Comparison of ENCODE assay signal across 1 cellular context in the genomic region with DNA sequence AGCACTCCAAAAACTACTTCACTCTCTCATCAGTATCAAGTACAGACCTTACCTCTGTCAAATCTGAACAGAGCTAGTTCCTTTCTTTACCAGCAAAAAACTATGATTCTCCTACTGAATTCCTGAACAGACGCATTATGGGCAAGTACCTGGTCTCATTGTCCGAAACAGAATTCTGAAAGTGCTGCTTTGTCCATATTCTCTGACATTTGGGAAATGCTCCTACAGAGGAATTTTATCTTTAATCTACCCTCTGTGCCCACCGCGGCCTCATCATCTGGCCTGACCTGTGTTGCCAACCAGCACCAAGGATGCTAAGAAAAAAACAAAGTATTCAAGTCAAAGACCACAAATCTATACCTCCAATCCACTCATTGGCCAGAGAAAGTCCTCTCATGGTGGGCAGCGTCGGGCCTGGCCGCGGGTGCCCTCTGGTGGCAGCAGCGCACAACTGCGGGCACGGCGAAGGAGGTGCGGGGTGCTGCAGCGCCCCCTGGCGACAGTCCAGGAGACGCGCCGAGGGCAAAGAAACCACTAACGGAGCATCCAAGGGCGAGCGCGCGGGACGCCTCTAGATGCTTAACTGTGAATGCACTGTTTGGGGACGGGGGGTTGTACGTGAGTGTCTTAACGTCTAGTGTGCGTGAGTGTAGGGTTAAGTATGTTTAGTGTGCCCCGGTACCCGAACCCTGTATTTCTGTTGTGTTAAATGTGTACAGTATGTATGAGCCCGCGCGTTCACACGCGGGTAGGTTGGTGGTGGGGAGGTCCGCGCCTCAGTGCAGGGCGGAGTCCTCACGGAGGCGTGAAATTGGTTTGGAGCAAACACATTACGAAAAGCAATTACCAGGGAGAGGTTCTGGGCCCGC.
TF ChIP-seq lines count a peak whose summit lies in the region.

No MANE protein-coding gene starts in this region.

TF ChIP-seq in K562, 482 proteins besides CTCF, POLR2A, EP300 and RAD21 (continued from another document and continues in another):
- TF ChIP-seq, protein P1, sequence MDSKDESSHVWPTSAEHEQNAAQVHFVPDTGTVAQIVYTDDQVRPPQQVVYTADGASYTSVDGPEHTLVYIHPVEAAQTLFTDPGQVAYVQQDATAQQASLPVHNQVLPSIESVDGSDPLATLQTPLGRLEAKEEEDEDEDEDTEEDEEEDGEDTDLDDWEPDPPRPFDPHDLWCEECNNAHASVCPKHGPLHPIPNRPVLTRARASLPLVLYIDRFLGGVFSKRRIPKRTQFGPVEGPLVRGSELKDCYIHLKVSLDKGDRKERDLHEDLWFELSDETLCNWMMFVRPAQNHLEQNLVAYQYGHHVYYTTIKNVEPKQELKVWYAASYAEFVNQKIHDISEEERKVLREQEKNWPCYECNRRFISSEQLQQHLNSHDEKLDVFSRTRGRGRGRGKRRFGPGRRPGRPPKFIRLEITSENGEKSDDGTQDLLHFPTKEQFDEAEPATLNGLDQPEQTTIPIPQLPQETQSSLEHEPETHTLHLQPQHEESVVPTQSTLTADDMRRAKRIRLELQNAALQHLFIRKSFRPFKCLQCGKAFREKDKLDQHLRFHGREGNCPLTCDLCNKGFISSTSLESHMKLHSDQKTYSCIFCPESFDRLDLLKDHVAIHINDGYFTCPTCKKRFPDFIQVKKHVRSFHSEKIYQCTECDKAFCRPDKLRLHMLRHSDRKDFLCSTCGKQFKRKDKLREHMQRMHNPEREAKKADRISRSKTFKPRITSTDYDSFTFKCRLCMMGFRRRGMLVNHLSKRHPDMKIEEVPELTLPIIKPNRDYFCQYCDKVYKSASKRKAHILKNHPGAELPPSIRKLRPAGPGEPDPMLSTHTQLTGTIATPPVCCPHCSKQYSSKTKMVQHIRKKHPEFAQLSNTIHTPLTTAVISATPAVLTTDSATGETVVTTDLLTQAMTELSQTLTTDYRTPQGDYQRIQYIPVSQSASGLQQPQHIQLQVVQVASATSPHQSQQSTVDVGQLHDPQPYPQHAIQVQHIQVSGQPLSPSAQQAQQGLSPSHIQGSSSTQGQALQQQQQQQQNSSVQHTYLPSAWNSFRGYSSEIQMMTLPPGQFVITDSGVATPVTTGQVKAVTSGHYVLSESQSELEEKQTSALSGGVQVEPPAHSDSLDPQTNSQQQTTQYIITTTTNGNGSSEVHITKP (IDR thresholded peaks at IDR 0.05; ENCODE audit: partially characterized antibody): peak; percentile 43
- TF ChIP-seq ILF3 (IDR thresholded peaks at IDR 0.05; ENCODE audit: borderline replicate concordance) (no peak), PPARD (CRISPR knock-in tag; IDR thresholded peaks at IDR 0.05) (no peak), CREB1 (IDR thresholded peaks at IDR 0.05) (peak; percentile 83), CREB1 (CRISPR knock-in tag; IDR thresholded peaks at IDR 0.05) (peak; percentile 91), PURB (CRISPR knock-in tag; IDR thresholded peaks at IDR 0.05; ENCODE audit: low read depth) (no peak), JUND (IDR thresholded peaks at IDR 0.05; ENCODE audit: borderline replicate concordance, low read depth, low read length) (peak; percentile 82), JUND (tag; IDR thresholded peaks at IDR 0.05; ENCODE audit: borderline replicate concordance, low read depth, low read length) (peak; percentile 14; the same call in 1 of the 3 replicates), CBFB (CRISPR knock-in tag; IDR thresholded peaks at IDR 0.05) (peak; percentile 97), ZNF75A (CRISPR knock-in tag; IDR thresholded peaks at IDR 0.05) (no peak), BRCA1 (IDR thresholded peaks at IDR 0.05) (no peak), BRCA1 (CRISPR knock-in tag; IDR thresholded peaks at IDR 0.05) (no peak), KLF6 (CRISPR knock-in tag; IDR thresholded peaks at IDR 0.05; ENCODE audit: borderline replicate concordance) (no peak), MYNN (IDR thresholded peaks at IDR 0.05) (peak; percentile 84; the same call in 1 of the 2 replicates), MYNN (CRISPR knock-in tag; IDR thresholded peaks at IDR 0.05) (no peak), ZSCAN32 (CRISPR knock-in tag; IDR thresholded peaks at IDR 0.05) (no peak), ZNF3 (CRISPR knock-in tag; IDR thresholded peaks at IDR 0.05) (no peak), ZC3H8 (IDR thresholded peaks at IDR 0.05) (no peak; the same call in 1 of the 2 replicates), CBFA2T2 (conservative IDR thresholded peaks at IDR 0.05) (no peak; the same call in 1 of the 2 replicates), CXXC5 (CRISPR knock-in tag; IDR thresholded peaks at IDR 0.05) (peak; percentile 76), CHD4 (IDR thresholded peaks at IDR 0.05; ENCODE audit: insufficient read depth, insufficient replicate concordance, low read depth, low read length, poor library complexity, severe bottlenecking) (no peak), ZNF507 (tag; conservative IDR thresholded peaks at IDR 0.05) (no peak), SMAD4 (CRISPR knock-in tag; conservative IDR thresholded peaks at IDR 0.05) (peak; percentile 64), ZSCAN29 (IDR thresholded peaks at IDR 0.05) (no peak), MCM7 (IDR thresholded peaks at IDR 0.05) (no peak), CHCHD3 (CRISPR knock-in tag; IDR thresholded peaks at IDR 0.05) (no peak), MAFF (IDR thresholded peaks at IDR 0.05; ENCODE audit: low read length) (no peak), CBFA2T3 (IDR thresholded peaks at IDR 0.05) (no peak), SMAD3 (CRISPR knock-in tag; conservative IDR thresholded peaks at IDR 0.05) (peak; percentile 64; the same call in 1 of the 2 replicates), DACH1 (IDR thresholded peaks at IDR 0.05; ENCODE audit: partially characterized antibody) (peak; percentile 16), ZNF184 (CRISPR knock-in tag; IDR thresholded peaks at IDR 0.05) (no peak), NONO (IDR thresholded peaks at IDR 0.05; ENCODE audit: low read depth in 2 of 2, low read length in 1 of 2) (peak in 1 of 2 experiments; percentile 44; a peak in 1 of 4 replicates), RBM15 (IDR thresholded peaks at IDR 0.05; ENCODE audit: insufficient read depth, low read length) (no peak), ARID1B (IDR thresholded peaks at IDR 0.05) (no peak), ZFP36 (IDR thresholded peaks at IDR 0.05; ENCODE audit: low read depth, low read length, partially characterized antibody) (peak; percentile 50), RHOXF2B (CRISPR knock-in tag; conservative IDR thresholded peaks at IDR 0.05) (no peak; the same call in 1 of the 2 replicates), ZNF23 (CRISPR knock-in tag; IDR thresholded peaks at IDR 0.05) (no peak), FOXJ2 (tag; IDR thresholded peaks at IDR 0.05) (no peak), NFIX (CRISPR knock-in tag; IDR thresholded peaks at IDR 0.05; ENCODE audit: low read depth) (no peak), STAT5B (CRISPR knock-in tag; IDR thresholded peaks at IDR 0.05) (no peak), ZZZ3 (IDR thresholded peaks at IDR 0.05) (no peak), PML (IDR thresholded peaks at IDR 0.05; ENCODE audit: low read length) (no peak), ZNF699 (CRISPR knock-in tag; IDR thresholded peaks at IDR 0.05; ENCODE audit: insufficient replicate concordance) (no peak), ZNF695 (CRISPR knock-in tag; IDR thresholded peaks at IDR 0.05) (no peak), ZNF766 (CRISPR knock-in tag; conservative IDR thresholded peaks at IDR 0.05) (peak; percentile 86), IFI16 (CRISPR knock-in tag; IDR thresholded peaks at IDR 0.05) (no peak), FOSL1 (tag; conservative IDR thresholded peaks at IDR 0.05) (no peak), CBX5 (IDR thresholded peaks at IDR 0.05; ENCODE audit: borderline replicate concordance, low read depth) (no peak; the same call in 1 of the 2 replicates), SP2 (IDR thresholded peaks at IDR 0.05; ENCODE audit: extremely low read depth, low read depth, low read length, poor library complexity, severe bottlenecking) (no peak)
- TF ChIP-seq, protein P2, sequence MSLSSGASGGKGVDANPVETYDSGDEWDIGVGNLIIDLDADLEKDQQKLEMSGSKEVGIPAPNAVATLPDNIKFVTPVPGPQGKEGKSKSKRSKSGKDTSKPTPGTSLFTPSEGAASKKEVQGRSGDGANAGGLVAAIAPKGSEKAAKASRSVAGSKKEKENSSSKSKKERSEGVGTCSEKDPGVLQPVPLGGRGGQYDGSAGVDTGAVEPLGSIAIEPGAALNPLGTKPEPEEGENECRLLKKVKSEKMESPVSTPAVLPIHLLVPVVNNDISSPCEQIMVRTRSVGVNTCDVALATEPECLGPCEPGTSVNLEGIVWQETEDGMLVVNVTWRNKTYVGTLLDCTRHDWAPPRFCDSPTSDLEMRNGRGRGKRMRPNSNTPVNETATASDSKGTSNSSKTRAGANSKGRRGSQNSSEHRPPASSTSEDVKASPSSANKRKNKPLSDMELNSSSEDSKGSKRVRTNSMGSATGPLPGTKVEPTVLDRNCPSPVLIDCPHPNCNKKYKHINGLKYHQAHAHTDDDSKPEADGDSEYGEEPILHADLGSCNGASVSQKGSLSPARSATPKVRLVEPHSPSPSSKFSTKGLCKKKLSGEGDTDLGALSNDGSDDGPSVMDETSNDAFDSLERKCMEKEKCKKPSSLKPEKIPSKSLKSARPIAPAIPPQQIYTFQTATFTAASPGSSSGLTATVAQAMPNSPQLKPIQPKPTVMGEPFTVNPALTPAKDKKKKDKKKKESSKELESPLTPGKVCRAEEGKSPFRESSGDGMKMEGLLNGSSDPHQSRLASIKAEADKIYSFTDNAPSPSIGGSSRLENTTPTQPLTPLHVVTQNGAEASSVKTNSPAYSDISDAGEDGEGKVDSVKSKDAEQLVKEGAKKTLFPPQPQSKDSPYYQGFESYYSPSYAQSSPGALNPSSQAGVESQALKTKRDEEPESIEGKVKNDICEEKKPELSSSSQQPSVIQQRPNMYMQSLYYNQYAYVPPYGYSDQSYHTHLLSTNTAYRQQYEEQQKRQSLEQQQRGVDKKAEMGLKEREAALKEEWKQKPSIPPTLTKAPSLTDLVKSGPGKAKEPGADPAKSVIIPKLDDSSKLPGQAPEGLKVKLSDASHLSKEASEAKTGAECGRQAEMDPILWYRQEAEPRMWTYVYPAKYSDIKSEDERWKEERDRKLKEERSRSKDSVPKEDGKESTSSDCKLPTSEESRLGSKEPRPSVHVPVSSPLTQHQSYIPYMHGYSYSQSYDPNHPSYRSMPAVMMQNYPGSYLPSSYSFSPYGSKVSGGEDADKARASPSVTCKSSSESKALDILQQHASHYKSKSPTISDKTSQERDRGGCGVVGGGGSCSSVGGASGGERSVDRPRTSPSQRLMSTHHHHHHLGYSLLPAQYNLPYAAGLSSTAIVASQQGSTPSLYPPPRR (CRISPR knock-in tag; IDR thresholded peaks at IDR 0.05; ENCODE audit: borderline replicate concordance): no peak
- TF ChIP-seq, protein P3, sequence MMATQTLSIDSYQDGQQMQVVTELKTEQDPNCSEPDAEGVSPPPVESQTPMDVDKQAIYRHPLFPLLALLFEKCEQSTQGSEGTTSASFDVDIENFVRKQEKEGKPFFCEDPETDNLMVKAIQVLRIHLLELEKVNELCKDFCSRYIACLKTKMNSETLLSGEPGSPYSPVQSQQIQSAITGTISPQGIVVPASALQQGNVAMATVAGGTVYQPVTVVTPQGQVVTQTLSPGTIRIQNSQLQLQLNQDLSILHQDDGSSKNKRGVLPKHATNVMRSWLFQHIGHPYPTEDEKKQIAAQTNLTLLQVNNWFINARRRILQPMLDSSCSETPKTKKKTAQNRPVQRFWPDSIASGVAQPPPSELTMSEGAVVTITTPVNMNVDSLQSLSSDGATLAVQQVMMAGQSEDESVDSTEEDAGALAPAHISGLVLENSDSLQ (IDR thresholded peaks at IDR 0.05): no peak
- TF ChIP-seq, protein P4, sequence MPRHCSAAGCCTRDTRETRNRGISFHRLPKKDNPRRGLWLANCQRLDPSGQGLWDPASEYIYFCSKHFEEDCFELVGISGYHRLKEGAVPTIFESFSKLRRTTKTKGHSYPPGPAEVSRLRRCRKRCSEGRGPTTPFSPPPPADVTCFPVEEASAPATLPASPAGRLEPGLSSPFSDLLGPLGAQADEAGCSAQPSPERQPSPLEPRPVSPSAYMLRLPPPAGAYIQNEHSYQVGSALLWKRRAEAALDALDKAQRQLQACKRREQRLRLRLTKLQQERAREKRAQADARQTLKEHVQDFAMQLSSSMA (CRISPR knock-in tag; IDR thresholded peaks at IDR 0.05): no peak
- TF ChIP-seq, protein P5, sequence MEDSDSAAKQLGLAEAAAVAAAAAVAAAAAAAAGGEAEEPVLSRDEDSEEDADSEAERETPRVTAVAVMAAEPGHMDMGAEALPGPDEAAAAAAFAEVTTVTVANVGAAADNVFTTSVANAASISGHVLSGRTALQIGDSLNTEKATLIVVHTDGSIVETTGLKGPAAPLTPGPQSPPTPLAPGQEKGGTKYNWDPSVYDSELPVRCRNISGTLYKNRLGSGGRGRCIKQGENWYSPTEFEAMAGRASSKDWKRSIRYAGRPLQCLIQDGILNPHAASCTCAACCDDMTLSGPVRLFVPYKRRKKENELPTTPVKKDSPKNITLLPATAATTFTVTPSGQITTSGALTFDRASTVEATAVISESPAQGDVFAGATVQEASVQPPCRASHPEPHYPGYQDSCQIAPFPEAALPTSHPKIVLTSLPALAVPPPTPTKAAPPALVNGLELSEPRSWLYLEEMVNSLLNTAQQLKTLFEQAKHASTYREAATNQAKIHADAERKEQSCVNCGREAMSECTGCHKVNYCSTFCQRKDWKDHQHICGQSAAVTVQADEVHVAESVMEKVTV (CRISPR knock-in tag; IDR thresholded peaks at IDR 0.05): peak; percentile 96
- TF ChIP-seq, protein P6, sequence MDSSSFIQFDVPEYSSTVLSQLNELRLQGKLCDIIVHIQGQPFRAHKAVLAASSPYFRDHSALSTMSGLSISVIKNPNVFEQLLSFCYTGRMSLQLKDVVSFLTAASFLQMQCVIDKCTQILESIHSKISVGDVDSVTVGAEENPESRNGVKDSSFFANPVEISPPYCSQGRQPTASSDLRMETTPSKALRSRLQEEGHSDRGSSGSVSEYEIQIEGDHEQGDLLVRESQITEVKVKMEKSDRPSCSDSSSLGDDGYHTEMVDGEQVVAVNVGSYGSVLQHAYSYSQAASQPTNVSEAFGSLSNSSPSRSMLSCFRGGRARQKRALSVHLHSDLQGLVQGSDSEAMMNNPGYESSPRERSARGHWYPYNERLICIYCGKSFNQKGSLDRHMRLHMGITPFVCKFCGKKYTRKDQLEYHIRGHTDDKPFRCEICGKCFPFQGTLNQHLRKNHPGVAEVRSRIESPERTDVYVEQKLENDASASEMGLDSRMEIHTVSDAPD (CRISPR knock-in tag; IDR thresholded peaks at IDR 0.05): no peak
- TF ChIP-seq, protein P7, sequence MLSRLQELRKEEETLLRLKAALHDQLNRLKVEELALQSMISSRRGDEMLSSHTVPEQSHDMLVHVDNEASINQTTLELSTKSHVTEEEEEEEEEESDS (CRISPR knock-in tag; IDR thresholded peaks at IDR 0.05): no peak
- TF ChIP-seq, protein P8, sequence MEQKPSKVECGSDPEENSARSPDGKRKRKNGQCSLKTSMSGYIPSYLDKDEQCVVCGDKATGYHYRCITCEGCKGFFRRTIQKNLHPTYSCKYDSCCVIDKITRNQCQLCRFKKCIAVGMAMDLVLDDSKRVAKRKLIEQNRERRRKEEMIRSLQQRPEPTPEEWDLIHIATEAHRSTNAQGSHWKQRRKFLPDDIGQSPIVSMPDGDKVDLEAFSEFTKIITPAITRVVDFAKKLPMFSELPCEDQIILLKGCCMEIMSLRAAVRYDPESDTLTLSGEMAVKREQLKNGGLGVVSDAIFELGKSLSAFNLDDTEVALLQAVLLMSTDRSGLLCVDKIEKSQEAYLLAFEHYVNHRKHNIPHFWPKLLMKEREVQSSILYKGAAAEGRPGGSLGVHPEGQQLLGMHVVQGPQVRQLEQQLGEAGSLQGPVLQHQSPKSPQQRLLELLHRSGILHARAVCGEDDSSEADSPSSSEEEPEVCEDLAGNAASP (IDR thresholded peaks at IDR 0.05): no peak
